ENCODE assay signal across 6 cellular contexts in genomic region chr14:101713041-101713595, GRCh38. TPM values are rescaled to one million over a fixed set of nuclear protein-coding genes. Genes with fewer than 3 reads are reported as not detected.
DNase-seq lines count a peak whose midpoint lies in the region; ATAC-seq and TF ChIP-seq lines count a peak whose summit lies in the region.
"Not testable (repeated sequence)": the region's sequence is repeated elsewhere in the genome, so short reads cannot be mapped to it uniquely, and the experiment has no call there.

No MANE protein-coding gene starts in this region.

- H3K4me3 ChIP-seq in RWPE2 (ENCODE audit: severe bottlenecking); naive thymus-derived CD4-positive, alpha-beta T cell (ENCODE audit: low read length): not testable (repeated sequence)

- peak overlapping the region; percentile 90 to 91 for H3K27ac Mint-ChIP-seq in effector memory CD8-positive, alpha-beta T cell
- H3K27ac Mint-ChIP-seq in naive thymus-derived CD4-positive, alpha-beta T cell: not testable (repeated sequence)
- H3K27ac Mint-ChIP-seq in stimulated activated effector memory CD8-positive, alpha-beta T cell treated with anti-CD3 and anti-CD28 coated beads, Interleukin-12 subunit alpha, Interleukin-12 subunit beta, amount 100 ng/mL, for 72 hours: peak overlapping the region; percentile 90

- peaks cover 39% of the 10 kb centered on the region for H3K36me3 Mint-ChIP-seq in effector memory CD8-positive, alpha-beta T cell (ENCODE audit: insufficient read depth)
- not testable (repeated sequence) for H3K36me3 Mint-ChIP-seq in naive thymus-derived CD4-positive, alpha-beta T cell; stimulated activated effector memory CD8-positive, alpha-beta T cell treated with anti-CD3 and anti-CD28 coated beads, Interleukin-12 subunit alpha, Interleukin-12 subunit beta, amount 100 ng/mL, for 72 hours

- CTCF ChIA-PET in naive thymus-derived CD4-positive, alpha-beta T cell (lab: Charles Lee): not testable (repeated sequence)

- not testable (repeated sequence) for H3K27me3 Mint-ChIP-seq in effector memory CD8-positive, alpha-beta T cell; naive thymus-derived CD4-positive, alpha-beta T cell

- H3K27ac ChIP-seq in RWPE2 (ENCODE audit: poor library complexity, severe bottlenecking); naive thymus-derived CD4-positive, alpha-beta T cell (ENCODE audit: low read depth, low read length): not testable (repeated sequence)

- not testable (repeated sequence) for H3K9me3 ChIP-seq in RWPE2 (ENCODE audit: severe bottlenecking); naive thymus-derived CD4-positive, alpha-beta T cell (ENCODE audit: control insufficient read depth in 2 of 3, low read length in 3 of 3)

- TF ChIP-seq CTCF in RWPE2 (IDR thresholded peaks at IDR 0.05; ENCODE audit: poor library complexity, severe bottlenecking): not testable (repeated sequence)

- not testable (repeated sequence) for ATAC-seq in RWPE2 (ENCODE audit: low read depth); sciatic nerve; stimulated activated effector memory CD8-positive, alpha-beta T cell treated with anti-CD3 and anti-CD28 coated beads, Interleukin-12 subunit alpha, Interleukin-12 subunit beta, amount 100 ng/mL, for 72 hours
- peak; percentile 1 for ATAC-seq in effector memory CD8-positive, alpha-beta T cell (replicated peaks)
- ATAC-seq in naive thymus-derived CD4-positive, alpha-beta T cell: peak; percentile 27

- not testable (repeated sequence) for H3K27me3 ChIP-seq in RWPE2 (ENCODE audit: insufficient read depth, poor library complexity, severe bottlenecking); naive thymus-derived CD4-positive, alpha-beta T cell (ENCODE audit: control insufficient read depth in 2 of 2, insufficient read depth in 2 of 2, low read length in 2 of 2)

- not testable (repeated sequence) for H3K9me3 Mint-ChIP-seq in effector memory CD8-positive, alpha-beta T cell; naive thymus-derived CD4-positive, alpha-beta T cell; stimulated activated effector memory CD8-positive, alpha-beta T cell treated with anti-CD3 and anti-CD28 coated beads, Interleukin-12 subunit alpha, Interleukin-12 subunit beta, amount 100 ng/mL, for 72 hours

- H3K4me1 ChIP-seq in RWPE2 (ENCODE audit: insufficient read depth, poor library complexity, severe bottlenecking): not testable (repeated sequence)
- peaks cover 1 to 63% of the 10 kb centered on the region in 2 donors for H3K4me1 ChIP-seq in naive thymus-derived CD4-positive, alpha-beta T cell (ENCODE audit: control insufficient read depth in 2 of 2, insufficient read depth in 2 of 2, low read length in 2 of 2)

- POLR2A ChIA-PET in naive thymus-derived CD4-positive, alpha-beta T cell (lab: Charles Lee): not testable (repeated sequence)

- intact Hi-C loops in naive thymus-derived CD4-positive, alpha-beta T cell (cut with micrococcal nuclease); sciatic nerve (cut with DNase I): not testable (repeated sequence)

- H3K36me3 ChIP-seq in RWPE2 (ENCODE audit: low read depth); naive thymus-derived CD4-positive, alpha-beta T cell (ENCODE audit: control insufficient read depth in 2 of 3, insufficient read depth in 3 of 3, low read length in 3 of 3): not testable (repeated sequence)

- peak overlapping the region in 1 of 2 donors; percentile 61 for H3K4me3 Mint-ChIP-seq in effector memory CD8-positive, alpha-beta T cell
- H3K4me3 Mint-ChIP-seq in naive thymus-derived CD4-positive, alpha-beta T cell; stimulated activated effector memory CD8-positive, alpha-beta T cell treated with anti-CD3 and anti-CD28 coated beads, Interleukin-12 subunit alpha, Interleukin-12 subunit beta, amount 100 ng/mL, for 72 hours: not testable (repeated sequence)

- DNase-seq in RWPE2 (ENCODE audit: low spot score) (peak; percentile 6), sciatic nerve (ENCODE audit: low spot score) (peak; percentile 8)
- peak; percentile 3 to 12 for DNase-seq in activated T-cell treated with anti-CD3 and anti-CD28 coated beads, Interleukin-2, amount 50 U/mL, for 48 hours
- peak in 1 of 3 experiments; percentile 38 for DNase-seq in effector memory CD8-positive, alpha-beta T cell
- DNase-seq in naive thymus-derived CD4-positive, alpha-beta T cell: not testable (repeated sequence)
- DNase-seq in stimulated activated effector memory CD8-positive, alpha-beta T cell treated with anti-CD3 and anti-CD28 coated beads, Interleukin-12 subunit alpha, Interleukin-12 subunit beta, amount 100 ng/mL, for 72 hours (ENCODE audit: low spot score in 2 of 2): peak in 1 of 2 donors; percentile 46

- peaks cover 52 to 55% of the 10 kb centered on the region in 2 donors for H3K4me1 Mint-ChIP-seq in effector memory CD8-positive, alpha-beta T cell (ENCODE audit: low read depth in 2 of 2)
- H3K4me1 Mint-ChIP-seq in naive thymus-derived CD4-positive, alpha-beta T cell: peaks cover 1 to 48% (median 20%) of the 10 kb centered on the region in 7 donors
- peaks cover 77% of the 10 kb centered on the region for H3K4me1 Mint-ChIP-seq in stimulated activated effector memory CD8-positive, alpha-beta T cell treated with anti-CD3 and anti-CD28 coated beads, Interleukin-12 subunit alpha, Interleukin-12 subunit beta, amount 100 ng/mL, for 72 hours

RNA-seq across cellular contexts. Expression of gene PPP2R5C, which starts 48.4 kb away (rescaled TPM):
- 100 to 1,000 TPM; 266 to 449 (median 405) TPM for total RNA-seq in naive thymus-derived CD4-positive, alpha-beta T cell
- 100 to 1,000 TPM; 155 to 181 TPM for polyA plus RNA-seq in naive thymus-derived CD4-positive, alpha-beta T cell
- total RNA-seq in sciatic nerve: 144 TPM
